In the genomic region with DNA sequence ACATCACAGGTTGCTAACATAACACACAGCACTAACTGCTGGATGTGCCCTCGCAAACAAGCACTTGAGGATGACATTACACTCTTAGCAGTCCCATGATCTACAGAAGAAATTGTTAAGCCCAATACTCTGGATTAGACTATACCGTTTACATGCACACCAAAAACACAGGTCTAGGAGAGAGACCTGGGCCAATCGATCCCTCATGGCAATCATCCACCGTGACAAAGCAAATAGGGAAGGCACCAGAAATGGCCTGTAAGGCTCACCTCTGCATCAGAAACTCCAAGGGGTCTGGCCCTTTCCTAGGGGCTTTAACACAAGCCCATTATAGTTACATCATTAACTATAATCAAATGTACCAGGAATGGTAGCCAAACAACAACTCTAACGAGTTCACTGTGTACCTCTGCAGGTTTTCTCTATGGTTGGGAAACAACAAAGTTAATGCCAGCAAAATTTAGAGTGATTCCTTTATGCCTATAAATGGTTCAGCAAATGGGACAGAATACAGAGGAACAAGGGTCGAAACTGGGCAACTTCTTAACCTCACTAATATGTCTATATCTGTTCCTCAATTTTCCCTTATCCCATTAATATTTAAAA, we compare ENCODE assay signal across 25 cellular contexts. TPM values are rescaled to one million over a fixed set of nuclear protein-coding genes. Genes with fewer than 3 reads are reported as not detected.
DNase-seq lines count a peak whose midpoint lies in the region; ATAC-seq and TF ChIP-seq lines count a peak whose summit lies in the region.
"Had no signal": no experiment of that assay in that cellular context is flagged by ENCODE, and none has a peak within 500 bp of the region (broad histone marks: within the 10 kb centered on the region; RNA-seq: fewer than 3 reads in every experiment).

No MANE protein-coding gene starts in this region.

- H3K9me3 ChIP-seq in right cardiac atrium (ENCODE audit: control insufficient read depth, low read length): no peaks in the 10 kb centered on the region
- peaks cover 5% of the 10 kb centered on the region for H3K9me3 ChIP-seq in OCI-LY1 (ENCODE audit: low read length)
- H3K9me3 ChIP-seq in right lobe of liver: peaks cover 0 to 3% (median 0%) of the 10 kb centered on the region in 4 donors
- H3K9me3 ChIP-seq: SJSA1 had no signal

- H3K27me3 ChIP-seq in right cardiac atrium (ENCODE audit: control insufficient read depth, insufficient read depth) (no peaks in the 10 kb centered on the region), OCI-LY1 (ENCODE audit: insufficient read depth, low read length) (no peaks in the 10 kb centered on the region), right lobe of liver (no peaks in the 10 kb centered on the region)
- H3K27me3 ChIP-seq: SJSA1 had no signal

- H3K9me3 Mint-ChIP-seq in osteocyte (ENCODE audit: unreplicated experiment): no peaks in the 10 kb centered on the region

- H3K36me3 ChIP-seq in OCI-LY1 (ENCODE audit: insufficient read depth, low read length) (peaks cover 5% of the 10 kb centered on the region), right lobe of liver (no peaks in the 10 kb centered on the region)
- H3K36me3 ChIP-seq: SJSA1 had no signal

- H3K9ac ChIP-seq in OCI-LY1 (ENCODE audit: low read length): peak overlapping the region; percentile 5; the same call in 1 of the 2 replicates

- peak overlapping the region; percentile 98; the same call in 1 of the 2 replicates for H3K4me2 ChIP-seq in OCI-LY1 (ENCODE audit: low read length)
- H3K4me2 ChIP-seq: A549, PC-9 had no signal

- TF ChIP-seq CTCF in OCI-LY1 (IDR thresholded peaks at IDR 0.05; ENCODE audit: low read length) (no peak), right lobe of liver (IDR thresholded peaks at IDR 0.05) (no peak), osteocyte (IDR thresholded peaks at IDR 0.05) (no peak)

- H3K36me3 Mint-ChIP-seq in osteocyte (ENCODE audit: unreplicated experiment): peaks cover 5% of the 10 kb centered on the region

- no peaks in the 10 kb centered on the region; the same call in 1 of the 2 replicates for H3F3A ChIP-seq in OCI-LY1 (ENCODE audit: insufficient read depth, low read length)

- no peaks in the 10 kb centered on the region for H3K9me2 ChIP-seq in OCI-LY1 (ENCODE audit: low read depth, low read length)

- H3K27ac Mint-ChIP-seq in osteocyte (ENCODE audit: unreplicated experiment): no peak overlapping the region
- H3K27ac Mint-ChIP-seq: CD4-positive, alpha-beta memory T cell; T-cell had no signal

- 74% methylated on average over 6 of the region's 6 CpGs for WGBS in right cardiac atrium
- 36% methylated on average over 6 of the region's 6 CpGs for WGBS in right lobe of liver (ENCODE audit: insufficient coverage, low coverage, low lambda C conversion rate, missing lambda C conversion rate)

- no peak for ATAC-seq in right cardiac atrium
- no peak for ATAC-seq in Right ventricle myocardium superior (ENCODE audit: poor library complexity)
- peak; percentile 76 to 84 (median 82) for ATAC-seq in right lobe of liver
- ATAC-seq in GM21786 (IDR thresholded peaks at IDR 0.05; ENCODE audit: unreplicated experiment): no peak
- ATAC-seq in GM21723 (IDR thresholded peaks at IDR 0.05; ENCODE audit: unreplicated experiment): no peak
- ATAC-seq: A549, T-cell had no signal

- no peaks in the 10 kb centered on the region for H3K27me3 Mint-ChIP-seq in osteocyte (ENCODE audit: unreplicated experiment)
- H3K27me3 Mint-ChIP-seq: CD4-positive, alpha-beta memory T cell; T-cell had no signal

- no peak for TF ChIP-seq POLR2A in right lobe of liver (IDR thresholded peaks at IDR 0.05)

- intact Hi-C loops in right cardiac atrium (cut with DNase I): no loop called here
- intact Hi-C loops in Right ventricle myocardium superior (cut with DNase I): no loop called here
- intact Hi-C loops in right lobe of liver (cut with DNase I): no loop called here

- no peak overlapping the region for H3K4me3 ChIP-seq in right cardiac atrium (ENCODE audit: low read length)
- H3K4me3 ChIP-seq in OCI-LY1 (ENCODE audit: low read depth, low read length, poor library complexity, severe bottlenecking): no peak overlapping the region
- no peak overlapping the region for H3K4me3 ChIP-seq in right lobe of liver
- H3K4me3 ChIP-seq: A549, PC-9, SJSA1 had no signal

- peaks cover 12% of the 10 kb centered on the region for H3K4me1 ChIP-seq in right cardiac atrium (ENCODE audit: control insufficient read depth, insufficient read depth, low read length)
- peaks cover 68% of the 10 kb centered on the region for H3K4me1 ChIP-seq in OCI-LY1 (ENCODE audit: insufficient read depth, low read length, severe bottlenecking)
- peaks cover 0 to 15% (median 4%) of the 10 kb centered on the region in 4 donors for H3K4me1 ChIP-seq in right lobe of liver
- H3K4me1 ChIP-seq: A549, Caco-2, SJSA1 had no signal

- H2AFZ ChIP-seq in OCI-LY1 (ENCODE audit: low read length): no peak overlapping the region
- H2AFZ ChIP-seq: PC-9 had no signal

- H3K4me1 Mint-ChIP-seq in osteocyte (ENCODE audit: unreplicated experiment): no peaks in the 10 kb centered on the region

- peaks cover 14% of the 10 kb centered on the region; the same call in 1 of the 2 replicates for H3K79me2 ChIP-seq in OCI-LY1 (ENCODE audit: insufficient read depth, low read length)

- H3K4me3 Mint-ChIP-seq in osteocyte (ENCODE audit: unreplicated experiment): no peak overlapping the region
- H3K4me3 Mint-ChIP-seq: CD4-positive, alpha-beta memory T cell; T-cell had no signal

- no peaks in the 10 kb centered on the region for H4K20me1 ChIP-seq in OCI-LY1 (ENCODE audit: insufficient read depth, low read length)

- DNase-seq in right cardiac atrium: no peak
- no peak for DNase-seq in Right ventricle myocardium superior
- peak in 2 of 3 donors; percentile 31 to 64 for DNase-seq in right lobe of liver
- DNase-seq in osteocyte (ENCODE audit: extremely low spot score, unreplicated experiment): peak; percentile 13
- DNase-seq in NCI-H2196 treated with DMSO at 0.1 percent for 48 hours (lab: John Stamatoyannopoulos, UW; ENCODE audit: unreplicated experiment): no peak
- DNase-seq: AML-193; C1 segment of cervical spinal cord; Caco-2; CD4-positive, alpha-beta memory T cell; GF-D8; H7; KG1; MM.1S; NCI-H2029 treated with DMSO at 0.1 percent for 48 hours; NCI-H2171; NCI-H446; NCI-H524 treated with DMSO at 0.1 percent for 48 hours; NCI-H774; PC-9; T-cell had no signal

- H3K27ac ChIP-seq in right cardiac atrium (ENCODE audit: low read length): peak overlapping the region; percentile 41
- H3K27ac ChIP-seq in OCI-LY1 (ENCODE audit: low read depth, low read length, poor library complexity, severe bottlenecking): peak overlapping the region; percentile 94
- H3K27ac ChIP-seq in right lobe of liver: peak overlapping the region in 2 of 3 donors; percentile 47 to 63
- H3K27ac ChIP-seq: A549, PC-9, SJSA1 had no signal

RNA-seq across cellular contexts. Expression of a gene that starts 18.5 kb away (rescaled TPM):
- total RNA-seq in right cardiac atrium (10 to 100 TPM in 3 of 4 donors, 1 to 10 TPM in 1; 7.9 to 13.2 (median 12.0) TPM), Right ventricle myocardium superior (3.4 TPM), right lobe of liver (10 to 100 TPM in 5 of 6 experiments, 1 to 10 TPM in 1; 8.8 to 33.9 (median 19.6) TPM), osteocyte (24.9 and 26.1 TPM in 2 replicates)
- polyA plus RNA-seq in right cardiac atrium: 4.6 TPM

Comparison
In these comparisons a context has a peak if more than half of its experiments do, and no peak if none do; other contexts are left out.
1. ATAC-seq: peak in right lobe of liver (4 of 4); none in right cardiac atrium (0 of 2), Right ventricle myocardium superior (single experiment), GM21786 (single experiment) and GM21723 (single experiment).
2. DNase-seq: peak in right lobe of liver (2 of 3) and osteocyte (single experiment); none in right cardiac atrium (0 of 3), Right ventricle myocardium superior (single experiment) and NCI-H2196 treated with DMSO at 0.1 percent for 48 hours (single experiment).
3. H3K27ac ChIP-seq: peak in every context shown above with its lines; median percentile 94 in OCI-LY1; 55 in right lobe of liver; 41 in right cardiac atrium.